In genomic region chr3:158802399-158803023, GRCh38 we compare ENCODE assay signal across 8 cellular contexts. TPM values are rescaled to one million over a fixed set of nuclear protein-coding genes. Genes with fewer than 3 reads are reported as not detected.
DNase-seq lines count a peak whose midpoint lies in the region; ATAC-seq and TF ChIP-seq lines count a peak whose summit lies in the region.

No MANE protein-coding gene starts in this region.

- TF ChIP-seq CTCF in mucosa of descending colon (IDR thresholded peaks at IDR 0.05), result no peak

- H3K27me3 ChIP-seq in SJCRH30, result no peaks in the 10 kb centered on the region
- H3K27me3 ChIP-seq in effector memory CD4-positive, alpha-beta T cell (replicated peaks; ENCODE audit: control insufficient read depth, insufficient read depth, low read length, poor library complexity, severe bottlenecking), result no peaks in the 10 kb centered on the region

- DNase-seq in CD1c-positive myeloid dendritic cell (ENCODE audit: extremely low spot score), result peak; percentile 75
- no peak for DNase-seq in SJCRH30
- peak in 1 of 3 donors; percentile 4 for DNase-seq in effector memory CD4-positive, alpha-beta T cell
- peak in 1 of 3 donors; percentile 38 for DNase-seq in mucosa of descending colon
- no peak for DNase-seq in dedifferentiated amniotic fluid mesenchymal stem cell (ENCODE audit: extremely low spot score)
- no peak for DNase-seq in GOT3 (lab: John Stamatoyannopoulos, UW)

- no peaks in the 10 kb centered on the region for H3K36me3 ChIP-seq in SJCRH30
- peaks cover 12% of the 10 kb centered on the region for H3K36me3 ChIP-seq in effector memory CD4-positive, alpha-beta T cell (ENCODE audit: control insufficient read depth, insufficient read depth, low read length)
- no peaks in the 10 kb centered on the region for H3K36me3 ChIP-seq in mucosa of descending colon (ENCODE audit: low read depth)

- intact Hi-C loops in mucosa of descending colon (cut with DNase I, micrococcal nuclease), result no loop called here

- peak overlapping the region; percentile 89 for H3K4me3 ChIP-seq in SJCRH30
- peak overlapping the region; percentile 81 for H3K4me3 ChIP-seq in effector memory CD4-positive, alpha-beta T cell (ENCODE audit: insufficient read depth, low read depth, low read length, poor library complexity, severe bottlenecking)
- peak overlapping the region; percentile 39 for H3K4me3 ChIP-seq in mucosa of descending colon

- no peak overlapping the region for H3K27ac ChIP-seq in SJCRH30
- H3K27ac ChIP-seq in effector memory CD4-positive, alpha-beta T cell (ENCODE audit: insufficient read depth, low read length, poor library complexity, severe bottlenecking), result peak overlapping the region; percentile 67

- ATAC-seq in GM19023 (IDR thresholded peaks at IDR 0.05; ENCODE audit: unreplicated experiment), result peak; percentile 51
- ATAC-seq in HG03108 (IDR thresholded peaks at IDR 0.05; ENCODE audit: unreplicated experiment), result peak; percentile 11
- ATAC-seq in mucosa of descending colon, result peak; percentile 37

- H3K4me1 ChIP-seq in SJCRH30 (no peaks in the 10 kb centered on the region), mucosa of descending colon (ENCODE audit: low read depth) (peaks cover 11% of the 10 kb centered on the region)
- H3K4me1 ChIP-seq in effector memory CD4-positive, alpha-beta T cell (ENCODE audit: control insufficient read depth, insufficient read depth, low read length, poor library complexity, severe bottlenecking), result peaks cover 5% of the 10 kb centered on the region

- no peaks in the 10 kb centered on the region for H3K9me3 ChIP-seq in SJCRH30 (replicated peaks)
- H3K9me3 ChIP-seq in effector memory CD4-positive, alpha-beta T cell (ENCODE audit: control insufficient read depth, low read length), result no peaks in the 10 kb centered on the region
- H3K9me3 ChIP-seq in mucosa of descending colon, result no peaks in the 10 kb centered on the region

RNA-seq across cellular contexts. Expression of gene MFSD1, which starts 0.7 kb away (rescaled TPM):
- total RNA-seq in SJCRH30 (2014; rRNA removed; shearing (Covaris generic)), result 18.0 and 23.9 TPM in 2 replicates
- total RNA-seq in mucosa of descending colon, result 10 to 100 TPM; 55.3 to 77.8 (median 59.4) TPM

Comparison
In these comparisons a context has a peak if more than half of its experiments do, and no peak if none do; other contexts are left out.
1. H3K4me3 ChIP-seq: peak in every context shown above with its lines; median percentile 89 in SJCRH30; 81 in effector memory CD4-positive, alpha-beta T cell; 39 in mucosa of descending colon.